ENCODE assay signal across 8 cellular contexts in genomic region chr19:9913237-9914000, GRCh38. TPM values are rescaled to one million over a fixed set of nuclear protein-coding genes. Genes with fewer than 3 reads are reported as not detected.
A peak's percentile ranks its signal among the peaks of the same experiment; 100 is the strongest.
DNase-seq lines count a peak whose midpoint lies in the region; ATAC-seq and TF ChIP-seq lines count a peak whose summit lies in the region.

No MANE protein-coding gene starts in this region.

- CTCF ChIA-PET in CD4-positive, alpha-beta T cell (lab: Charles Lee), result no interaction called here

- DNase-seq in CD4-positive, alpha-beta T cell, result no peak
- no peak for DNase-seq in omental fat pad (ENCODE audit: low spot score)
- no peak for DNase-seq in SIG-M5 treated with dmso at 0.1 percent for 504 hours (lab: John Stamatoyannopoulos, UW; ENCODE audit: unreplicated experiment)

- no peak overlapping the region for H3K27ac Mint-ChIP-seq in CD4-positive, alpha-beta T cell

- H3K9me3 Mint-ChIP-seq in CD4-positive, alpha-beta T cell, result no peaks in the 10 kb centered on the region

- H3K27me3 Mint-ChIP-seq in CD4-positive, alpha-beta T cell, result peaks cover 38% of the 10 kb centered on the region

- no peaks in the 10 kb centered on the region for H3K36me3 ChIP-seq in HUES64 (ENCODE audit: insufficient read depth, low read length)

- H3K4me1 Mint-ChIP-seq in CD4-positive, alpha-beta T cell (ENCODE audit: low read depth), result peaks cover 7% of the 10 kb centered on the region

- H3K4me3 Mint-ChIP-seq in CD4-positive, alpha-beta T cell, result no peak overlapping the region

- H3K27me3 ChIP-seq in CD4-positive, alpha-beta T cell (ENCODE audit: control insufficient read depth, insufficient read depth, low read length), result peaks cover 30% of the 10 kb centered on the region
- H3K27me3 ChIP-seq in HUES64 (ENCODE audit: insufficient read depth, low read length), result peaks cover 14% of the 10 kb centered on the region

- no peaks in the 10 kb centered on the region for H3K36me3 Mint-ChIP-seq in CD4-positive, alpha-beta T cell (ENCODE audit: low read depth)

- POLR2A ChIA-PET in CD4-positive, alpha-beta T cell (lab: Charles Lee), result no interaction called here

- TF ChIP-seq CTCF in CD4-positive, alpha-beta T cell (IDR thresholded peaks at IDR 0.05), result no peak
- TF ChIP-seq CTCF in omental fat pad (IDR thresholded peaks at IDR 0.05), result no peak

- H3K27ac ChIP-seq in CD4-positive, alpha-beta T cell (ENCODE audit: low read depth, low read length), result no peak overlapping the region
- no peak overlapping the region for H3K27ac ChIP-seq in HUES64 (ENCODE audit: low read depth, low read length)

- no peaks in the 10 kb centered on the region for H3K9me3 ChIP-seq in CD4-positive, alpha-beta T cell (ENCODE audit: control insufficient read depth, low read length)
- H3K9me3 ChIP-seq in HUES64 (ENCODE audit: insufficient read depth, low read depth, low read length), result no peaks in the 10 kb centered on the region

- peak overlapping the region; percentile 53 for H3K4me3 ChIP-seq in HUES64 (ENCODE audit: low read length)

- no peak overlapping the region; the same call in 1 of the 2 replicates for H3K9ac ChIP-seq in HUES64 (ENCODE audit: low read depth, low read length)

- H3K4me1 ChIP-seq in HUES64 (ENCODE audit: insufficient read depth, low read length), result no peaks in the 10 kb centered on the region

- peak; percentile 8 for ATAC-seq in CD4-positive, alpha-beta T cell (ENCODE audit: poor library complexity)
- ATAC-seq in esophagus mucosa (peak; percentile 19), omental fat pad (ENCODE audit: low FRiP score) (peak; percentile 34), GM18517 (IDR thresholded peaks at IDR 0.05; ENCODE audit: unreplicated experiment) (no peak), HG03039 (IDR thresholded peaks at IDR 0.05; ENCODE audit: unreplicated experiment) (no peak), HG03457 (IDR thresholded peaks at IDR 0.05; ENCODE audit: unreplicated experiment) (no peak)

- intact Hi-C loops in CD4-positive, alpha-beta T cell (cut with DNase I, micrococcal nuclease), result loop anchor here (5.0 to 10.0 kb wide), 2 partner anchors 709 to 771 kb away; partner anchors contain the start of gene ZNF317 (in 2 of the 2)

- WGBS in HUES64, result 1% methylated on average over 87 of the region's 95 CpGs

RNA-seq across cellular contexts. Expression of gene OLFM2, which starts 22.9 kb away (rescaled TPM):
- 1 to 10 TPM; 4.1 to 4.8 TPM for total RNA-seq in CD4-positive, alpha-beta T cell
- 39.1 TPM for polyA plus RNA-seq in HUES64 (2013, experiment 1 of 2)
- polyA plus RNA-seq in HUES64 (2013, experiment 2 of 2), result 52.9 TPM
- total RNA-seq in esophagus mucosa (5.1 TPM), omental fat pad (10 to 100 TPM; 12.9 to 41.3 (median 23.6) TPM)

Comparison
In these comparisons a context has a peak if more than half of its experiments do, and no peak if none do; other contexts are left out.
1. ATAC-seq: peak in CD4-positive, alpha-beta T cell (single experiment), esophagus mucosa (single experiment) and omental fat pad (single experiment); none in GM18517 (single experiment), HG03039 (single experiment) and HG03457 (single experiment).